1 cellular context compared by ENCODE assay signal in genomic region chr17:65557349-65558310, GRCh38.
TF ChIP-seq lines count a peak whose summit lies in the region.

No MANE protein-coding gene starts in this region.

TF ChIP-seq in HepG2, 621 proteins besides CTCF, POLR2A, EP300 and RAD21 (continued from another document and continues in another):
- TF ChIP-seq RFXANK (CRISPR knock-in tag; IDR thresholded peaks at IDR 0.05) (0 out of 2 replicates have a peak, but pooled peaks have one; percentile 29), ZFP62 (CRISPR knock-in tag; IDR thresholded peaks at IDR 0.05) (no peak), ZNF883 (CRISPR knock-in tag; IDR thresholded peaks at IDR 0.05; ENCODE audit: not compliant biosample characterization) (peak; percentile 82), SALL2 (CRISPR knock-in tag; IDR thresholded peaks at IDR 0.05) (peak; percentile 54; the same call in 1 of the 2 replicates), FOXA1 (IDR thresholded peaks at IDR 0.05) (peak; percentile 86), FOXA1 (CRISPR knock-in tag; IDR thresholded peaks at IDR 0.05) (peak; percentile 96), ZNF350 (CRISPR knock-in tag; IDR thresholded peaks at IDR 0.05; ENCODE audit: borderline replicate concordance, low read depth) (peak; percentile 62; the same call in 1 of the 2 replicates), ELF3 (CRISPR knock-in tag; IDR thresholded peaks at IDR 0.05) (peak; percentile 72), ZBTB42 (CRISPR knock-in tag; IDR thresholded peaks at IDR 0.05) (peak; percentile 98), SAP130 (CRISPR knock-in tag; IDR thresholded peaks at IDR 0.05; ENCODE audit: low read depth) (peak; percentile 99), MEIS1 (CRISPR knock-in tag; IDR thresholded peaks at IDR 0.05; ENCODE audit: borderline replicate concordance) (peak; percentile 98; the same call in 1 of the 2 replicates), NFYB (CRISPR knock-in tag; IDR thresholded peaks at IDR 0.05) (no peak), SNRNP70 (IDR thresholded peaks at IDR 0.05; ENCODE audit: low read depth, low read length) (no peak), SIX1 (CRISPR knock-in tag; IDR thresholded peaks at IDR 0.05; ENCODE audit: borderline replicate concordance) (peak; percentile 82; the same call in 1 of the 2 replicates), ZFYVE20 (CRISPR knock-in tag; IDR thresholded peaks at IDR 0.05; ENCODE audit: borderline replicate concordance, low read depth) (no peak), ZNF816 (CRISPR knock-in tag; IDR thresholded peaks at IDR 0.05; ENCODE audit: borderline replicate concordance) (peak; percentile 87; the same call in 1 of the 2 replicates), FOSL1 (CRISPR knock-in tag; IDR thresholded peaks at IDR 0.05; ENCODE audit: borderline replicate concordance) (peak; percentile 83; the same call in 1 of the 2 replicates), ZNF800 (CRISPR knock-in tag; IDR thresholded peaks at IDR 0.05) (peak; percentile 80; the same call in 1 of the 2 replicates), DBP (CRISPR knock-in tag; IDR thresholded peaks at IDR 0.05; ENCODE audit: not compliant biosample characterization) (no peak), MEIS2 (CRISPR knock-in tag; IDR thresholded peaks at IDR 0.05) (peak; percentile 99), ATF7 (IDR thresholded peaks at IDR 0.05) (no peak), ATF7 (CRISPR knock-in tag; IDR thresholded peaks at IDR 0.05) (peak; percentile 79; the same call in 1 of the 2 replicates), MAX (IDR thresholded peaks at IDR 0.05) (peak; percentile 73), SKI (IDR thresholded peaks at IDR 0.05; ENCODE audit: partially characterized antibody) (peak; percentile 93), ZNF619 (CRISPR knock-in tag; IDR thresholded peaks at IDR 0.05) (no peak), ZNF775 (CRISPR knock-in tag; IDR thresholded peaks at IDR 0.05; ENCODE audit: borderline replicate concordance) (no peak), ZBTB33 (CRISPR knock-in tag; IDR thresholded peaks at IDR 0.05) (no peak; the same call in 1 of the 2 replicates), ZFP41 (CRISPR knock-in tag; IDR thresholded peaks at IDR 0.05; ENCODE audit: borderline replicate concordance) (no peak), ZNF646 (CRISPR knock-in tag; IDR thresholded peaks at IDR 0.05) (no peak), SMAD9 (CRISPR knock-in tag; IDR thresholded peaks at IDR 0.05) (no peak; the same call in 1 of the 2 replicates), HMG20A (CRISPR knock-in tag; IDR thresholded peaks at IDR 0.05; ENCODE audit: borderline replicate concordance) (peak; percentile 91; the same call in 1 of the 2 replicates), MIER2 (CRISPR knock-in tag; IDR thresholded peaks at IDR 0.05) (peak; percentile 66; the same call in 1 of the 2 replicates), EZH2 (conservative IDR thresholded peaks at IDR 0.05; ENCODE audit: low read depth, low read length) (no peak), HNF4G (IDR thresholded peaks at IDR 0.05; ENCODE audit: borderline replicate concordance, low read depth, low read length) (peak; percentile 64; the same call in 1 of the 2 replicates), HNF4G (CRISPR knock-in tag; IDR thresholded peaks at IDR 0.05; ENCODE audit: borderline replicate concordance, low read depth) (no peak), SUZ12 (IDR thresholded peaks at IDR 0.05; ENCODE audit: low read depth, low read length) (no peak), SPEN (CRISPR knock-in tag; IDR thresholded peaks at IDR 0.05; ENCODE audit: low read depth) (no peak; the same call in 1 of the 2 replicates), TBP (CRISPR knock-in tag; IDR thresholded peaks at IDR 0.05) (no peak)
- TF ChIP-seq, protein P1, sequence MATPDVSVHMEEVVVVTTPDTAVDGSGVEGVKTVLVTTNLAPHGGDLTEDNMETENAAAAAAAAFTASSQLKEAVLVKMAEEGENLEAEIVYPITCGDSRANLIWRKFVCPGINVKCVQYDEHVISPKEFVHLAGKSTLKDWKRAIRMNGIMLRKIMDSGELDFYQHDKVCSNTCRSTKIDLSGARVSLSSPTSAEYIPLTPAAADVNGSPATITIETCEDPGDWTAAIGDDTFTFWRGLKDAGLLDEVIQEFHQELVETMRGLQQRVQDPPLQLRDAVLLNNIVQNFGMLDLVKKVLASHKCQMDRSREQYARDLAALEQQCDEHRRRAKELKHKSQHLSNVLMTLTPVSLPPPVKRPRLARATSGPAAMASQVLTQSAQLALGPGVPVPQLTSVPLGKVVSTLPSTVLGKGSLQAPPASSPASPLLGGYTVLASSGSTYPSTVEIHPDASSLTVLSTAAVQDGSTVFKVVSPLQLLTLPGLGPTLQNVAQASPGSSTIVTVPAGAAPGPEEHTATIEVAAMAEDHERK (CRISPR knock-in tag; IDR thresholded peaks at IDR 0.05; ENCODE audit: low read depth), result no peak
- TF ChIP-seq, protein P2, sequence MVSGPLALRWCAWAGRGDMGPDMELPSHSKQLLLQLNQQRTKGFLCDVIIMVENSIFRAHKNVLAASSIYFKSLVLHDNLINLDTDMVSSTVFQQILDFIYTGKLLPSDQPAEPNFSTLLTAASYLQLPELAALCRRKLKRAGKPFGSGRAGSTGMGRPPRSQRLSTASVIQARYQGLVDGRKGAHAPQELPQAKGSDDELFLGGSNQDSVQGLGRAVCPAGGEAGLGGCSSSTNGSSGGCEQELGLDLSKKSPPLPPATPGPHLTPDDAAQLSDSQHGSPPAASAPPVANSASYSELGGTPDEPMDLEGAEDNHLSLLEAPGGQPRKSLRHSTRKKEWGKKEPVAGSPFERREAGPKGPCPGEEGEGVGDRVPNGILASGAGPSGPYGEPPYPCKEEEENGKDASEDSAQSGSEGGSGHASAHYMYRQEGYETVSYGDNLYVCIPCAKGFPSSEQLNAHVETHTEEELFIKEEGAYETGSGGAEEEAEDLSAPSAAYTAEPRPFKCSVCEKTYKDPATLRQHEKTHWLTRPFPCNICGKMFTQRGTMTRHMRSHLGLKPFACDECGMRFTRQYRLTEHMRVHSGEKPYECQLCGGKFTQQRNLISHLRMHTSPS (CRISPR knock-in tag; IDR thresholded peaks at IDR 0.05; ENCODE audit: low read depth), result no peak
- TF ChIP-seq, protein P3, sequence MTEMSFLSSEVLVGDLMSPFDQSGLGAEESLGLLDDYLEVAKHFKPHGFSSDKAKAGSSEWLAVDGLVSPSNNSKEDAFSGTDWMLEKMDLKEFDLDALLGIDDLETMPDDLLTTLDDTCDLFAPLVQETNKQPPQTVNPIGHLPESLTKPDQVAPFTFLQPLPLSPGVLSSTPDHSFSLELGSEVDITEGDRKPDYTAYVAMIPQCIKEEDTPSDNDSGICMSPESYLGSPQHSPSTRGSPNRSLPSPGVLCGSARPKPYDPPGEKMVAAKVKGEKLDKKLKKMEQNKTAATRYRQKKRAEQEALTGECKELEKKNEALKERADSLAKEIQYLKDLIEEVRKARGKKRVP (CRISPR knock-in tag; IDR thresholded peaks at IDR 0.05), result peak in 1 of 2 experiments; percentile 81; a peak in 2 of 4 replicates
- TF ChIP-seq, protein P4, sequence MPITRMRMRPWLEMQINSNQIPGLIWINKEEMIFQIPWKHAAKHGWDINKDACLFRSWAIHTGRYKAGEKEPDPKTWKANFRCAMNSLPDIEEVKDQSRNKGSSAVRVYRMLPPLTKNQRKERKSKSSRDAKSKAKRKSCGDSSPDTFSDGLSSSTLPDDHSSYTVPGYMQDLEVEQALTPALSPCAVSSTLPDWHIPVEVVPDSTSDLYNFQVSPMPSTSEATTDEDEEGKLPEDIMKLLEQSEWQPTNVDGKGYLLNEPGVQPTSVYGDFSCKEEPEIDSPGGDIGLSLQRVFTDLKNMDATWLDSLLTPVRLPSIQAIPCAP (CRISPR knock-in tag; IDR thresholded peaks at IDR 0.05; ENCODE audit: low read depth), result no peak
- TF ChIP-seq, protein P5, sequence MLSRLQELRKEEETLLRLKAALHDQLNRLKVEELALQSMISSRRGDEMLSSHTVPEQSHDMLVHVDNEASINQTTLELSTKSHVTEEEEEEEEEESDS (CRISPR knock-in tag; IDR thresholded peaks at IDR 0.05; ENCODE audit: borderline replicate concordance), result peak; percentile 81; the same call in 1 of the 2 replicates
- TF ChIP-seq, protein P6, sequence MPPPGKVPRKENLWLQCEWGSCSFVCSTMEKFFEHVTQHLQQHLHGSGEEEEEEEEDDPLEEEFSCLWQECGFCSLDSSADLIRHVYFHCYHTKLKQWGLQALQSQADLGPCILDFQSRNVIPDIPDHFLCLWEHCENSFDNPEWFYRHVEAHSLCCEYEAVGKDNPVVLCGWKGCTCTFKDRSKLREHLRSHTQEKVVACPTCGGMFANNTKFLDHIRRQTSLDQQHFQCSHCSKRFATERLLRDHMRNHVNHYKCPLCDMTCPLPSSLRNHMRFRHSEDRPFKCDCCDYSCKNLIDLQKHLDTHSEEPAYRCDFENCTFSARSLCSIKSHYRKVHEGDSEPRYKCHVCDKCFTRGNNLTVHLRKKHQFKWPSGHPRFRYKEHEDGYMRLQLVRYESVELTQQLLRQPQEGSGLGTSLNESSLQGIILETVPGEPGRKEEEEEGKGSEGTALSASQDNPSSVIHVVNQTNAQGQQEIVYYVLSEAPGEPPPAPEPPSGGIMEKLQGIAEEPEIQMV (CRISPR knock-in tag; IDR thresholded peaks at IDR 0.05; ENCODE audit: low read depth), result peak; percentile 72; the same call in 1 of the 2 replicates
